ENCODE assay signal across 27 cellular contexts in genomic region chr9:26026423-26027100, GRCh38.
"Had no signal": no experiment of that assay in that cellular context is flagged by ENCODE, and none has a peak within 500 bp of the region (broad histone marks: within the 10 kb centered on the region; RNA-seq: fewer than 3 reads in every experiment).

No MANE protein-coding gene starts in this region.

- H3K27me3 Mint-ChIP-seq: activated CD4-positive, alpha-beta memory T cell treated with anti-CD3 and anti-CD28 coated beads for 36 hours; activated CD4-positive, alpha-beta T cell treated with anti-CD3 and anti-CD28 coated beads for 36 hours; activated CD4-positive, alpha-beta T cell treated with anti-CD3 and anti-CD28 coated beads, Interleukin-2, amount 10 ng/mL, durations not matched to agents 7 days and 5 days had no signal

- H3K4me3 Mint-ChIP-seq: activated CD4-positive, alpha-beta memory T cell treated with anti-CD3 and anti-CD28 coated beads for 36 hours; activated CD4-positive, alpha-beta T cell treated with anti-CD3 and anti-CD28 coated beads for 36 hours; activated CD4-positive, alpha-beta T cell treated with anti-CD3 and anti-CD28 coated beads, Interleukin-2, amount 10 ng/mL, durations not matched to agents 7 days and 5 days; activated naive CD4-positive, alpha-beta T cell treated with anti-CD3 and anti-CD28 coated beads for 36 hours; activated T-cell treated with anti-CD3 and anti-CD28 coated beads, Interleukin-2, amount 50 U/mL, for 4 hours; activated T-helper 1 cell treated with anti-CD3 and anti-CD28 coated beads, Interleukin-12 subunit alpha, Interleukin-12 subunit beta, Interleukin-2, Interleukin-4 antibody, amounts not matched to agents 30 ng/mL and 10 ng/mL and 1 ng/mL, durations not matched to agents 14 hours and 24 hours and 36 hours had no signal

- H3K4me3 ChIP-seq: adrenal gland, body of pancreas, breast epithelium, SJCRH30, SK-N-MC had no signal

- H3K36me3 Mint-ChIP-seq: activated CD4-positive, alpha-beta memory T cell treated with anti-CD3 and anti-CD28 coated beads for 36 hours; activated naive CD4-positive, alpha-beta T cell treated with anti-CD3 and anti-CD28 coated beads, Interleukin-2, amount 50 U/mL, for 72 hours had no signal

- H3K9me3 Mint-ChIP-seq: activated T-helper 1 cell treated with anti-CD3 and anti-CD28 coated beads, Interleukin-12 subunit alpha, Interleukin-12 subunit beta, Interleukin-2, Interleukin-4 antibody, amounts not matched to agents 30 ng/mL and 10 ng/mL and 1 ng/mL, durations not matched to agents 14 hours and 24 hours and 36 hours had no signal

- H3K4me1 Mint-ChIP-seq: activated CD4-positive, alpha-beta T cell treated with anti-CD3 and anti-CD28 coated beads for 36 hours; activated CD4-positive, alpha-beta T cell treated with anti-CD3 and anti-CD28 coated beads, Interleukin-2, amount 10 ng/mL, durations not matched to agents 7 days and 5 days had no signal

- H3K9ac ChIP-seq: KMS-11 had no signal

- H3K36me3 ChIP-seq: adrenal gland, breast epithelium, SJCRH30 had no signal

- DNase-seq: activated CD4-positive, alpha-beta memory T cell treated with anti-CD3 and anti-CD28 coated beads for 36 hours; activated CD4-positive, alpha-beta T cell treated with anti-CD3 and anti-CD28 coated beads for 36 hours; activated CD4-positive, alpha-beta T cell treated with anti-CD3 and anti-CD28 coated beads, Interleukin-2, amount 10 ng/mL, durations not matched to agents 7 days and 5 days; activated CD8-positive, alpha-beta memory T cell treated with anti-CD3 and anti-CD28 coated beads, Interleukin-2, amount 50 U/mL, for 4 hours; activated gamma-delta T cell treated with Interleukin-2 at 50 U/mL for 16 hours; activated naive CD4-positive, alpha-beta T cell treated with anti-CD3 and anti-CD28 coated beads for 36 hours; activated T-cell treated with anti-CD3 and anti-CD28 coated beads for 4 hours; activated T-cell treated with anti-CD3 and anti-CD28 coated beads, Interleukin-2, amount 50 U/mL, for 4 hours; adrenal gland; body of pancreas; NCI-H1092 treated with DMSO at 0.1 percent for 48 hours; NCI-H1417 treated with DMSO at 0.1 percent for 48 hours; NCI-H187 treated with DMSO at 0.1 percent for 48 hours; NCI-H2081; NCI-H226; NCI-H446 treated with DMSO at 0.1 percent for 48 hours; NCI-H524; SHP77; SJCRH30 had no signal

- H3K27me3 ChIP-seq: adrenal gland, body of pancreas, breast epithelium, SJCRH30 had no signal

- H3K9me3 ChIP-seq: adrenal gland, body of pancreas, breast epithelium, SJCRH30 had no signal

- ATAC-seq: activated CD4-positive, alpha-beta T cell treated with anti-CD3 and anti-CD28 coated beads for 36 hours; activated CD4-positive, CD25-positive, alpha-beta regulatory T cell treated with anti-CD3 and anti-CD28 coated beads, Interleukin-2, amount 50 U/mL, for 24 hours; activated naive CD4-positive, alpha-beta T cell treated with anti-CD3 and anti-CD28 coated beads, Interleukin-2, amount 50 U/mL, for 72 hours; activated T-cell treated with anti-CD3 and anti-CD28 coated beads, Interleukin-2, amount 50 U/mL, for 4 hours; body of pancreas; Panc1 had no signal

- FAIRE-seq: TTC549 had no signal

- H3K4me2 ChIP-seq: KMS-11 had no signal

- H3K27ac ChIP-seq: adrenal gland, body of pancreas, breast epithelium, KMS-11, SJCRH30, SK-N-MC had no signal

- H3K27ac Mint-ChIP-seq: activated CD4-positive, alpha-beta memory T cell treated with anti-CD3 and anti-CD28 coated beads for 36 hours; activated CD4-positive, alpha-beta T cell treated with anti-CD3 and anti-CD28 coated beads for 36 hours; activated CD4-positive, alpha-beta T cell treated with anti-CD3 and anti-CD28 coated beads, Interleukin-2, amount 10 ng/mL, durations not matched to agents 7 days and 5 days; activated naive CD4-positive, alpha-beta T cell treated with anti-CD3 and anti-CD28 coated beads for 36 hours; activated naive CD4-positive, alpha-beta T cell treated with anti-CD3 and anti-CD28 coated beads, Interleukin-2, amount 50 U/mL, for 72 hours; activated T-helper 1 cell treated with anti-CD3 and anti-CD28 coated beads, Interleukin-12 subunit alpha, Interleukin-12 subunit beta, Interleukin-2, Interleukin-4 antibody, amounts not matched to agents 30 ng/mL and 10 ng/mL and 1 ng/mL, durations not matched to agents 14 hours and 24 hours and 36 hours had no signal

- H3K4me1 ChIP-seq: adrenal gland, body of pancreas, breast epithelium, SJCRH30 had no signal
